14 cellular contexts compared by ENCODE assay signal in genomic region chr10:17237915-17238444, GRCh38. TPM values are rescaled to one million over a fixed set of nuclear protein-coding genes. Genes with fewer than 3 reads are reported as not detected.
DNase-seq lines count a peak whose midpoint lies in the region; ATAC-seq and TF ChIP-seq lines count a peak whose summit lies in the region.
"Had no signal": no experiment of that assay in that cellular context is flagged by ENCODE, and none has a peak within 500 bp of the region (broad histone marks: within the 10 kb centered on the region; RNA-seq: fewer than 3 reads in every experiment).

No MANE protein-coding gene starts in this region.

- TF ChIP-seq CTCF in fibroblast of pulmonary artery (IDR thresholded peaks at IDR 0.05; ENCODE audit: low read length, missing control alignments) (no peak), thyroid gland (IDR thresholded peaks at IDR 0.05) (no peak)

- intact Hi-C loops in thyroid gland (cut with DNase I), result no loop called here

- H3K4me3 Mint-ChIP-seq in T-helper 17 cell, result peak overlapping the region; percentile 33

- H3K27me3 ChIP-seq in thyroid gland, result no peaks in the 10 kb centered on the region
- H3K27me3 ChIP-seq: body of pancreas, upper lobe of left lung had no signal

- H3K4me1 ChIP-seq in thyroid gland, result peaks cover 38 to 44% of the 10 kb centered on the region in 2 donors
- H3K4me1 ChIP-seq: HAP-1 had no signal

- 83 to 92% methylated on average over 4 of the region's 4 CpGs for WGBS in thyroid gland, 2 donors

- H3K4me3 ChIP-seq in fibroblast of pulmonary artery (replicated peaks; ENCODE audit: low read depth, low read length) (no peak overlapping the region), thyroid gland (replicated peaks in 1 of 3) (no peak overlapping the region)
- H3K4me3 ChIP-seq: body of pancreas, HAP-1, upper lobe of left lung had no signal

- peaks cover 47 to 52% of the 10 kb centered on the region in 2 donors for H3K36me3 ChIP-seq in thyroid gland

- peaks cover 12% of the 10 kb centered on the region for H3K36me3 Mint-ChIP-seq in T-helper 17 cell (ENCODE audit: low read depth)

- ATAC-seq in T-helper 17 cell (peak; percentile 10), HG03432 (IDR thresholded peaks at IDR 0.05; ENCODE audit: unreplicated experiment) (no peak)
- ATAC-seq: body of pancreas had no signal

- H3K27ac Mint-ChIP-seq in T-helper 17 cell, result peak overlapping the region; percentile 96
- H3K27ac Mint-ChIP-seq: progenitor cell of endocrine pancreas had no signal

- peak overlapping the region; percentile 30 to 56 (median 44) for H3K27ac ChIP-seq in thyroid gland
- H3K27ac ChIP-seq: body of pancreas had no signal

- peak; percentile 18 for DNase-seq in activated CD4-positive, alpha-beta T cell treated with anti-CD3 and anti-CD28 coated beads, Interleukin-2, amount 50 U/mL, for 1 hour
- no peak for DNase-seq in activated CD4-positive, alpha-beta T cell treated with anti-CD3 and anti-CD28 coated beads for 48 hours
- DNase-seq in T-helper 17 cell (no peak), fibroblast of pulmonary artery (ENCODE audit: low read depth) (peak; percentile 58), thyroid gland (no peak)
- no peak for DNase-seq in activated CD8-positive, alpha-beta memory T cell treated with anti-CD3 and anti-CD28 coated beads, Interleukin-2, amount 50 U/mL, for 48 hours
- no peak for DNase-seq in effector CD4-positive, alpha-beta T cell
- DNase-seq: 8988T, body of pancreas, T-helper 2 cell, upper lobe of left lung had no signal

- TF ChIP-seq POLR2A in thyroid gland (IDR thresholded peaks at IDR 0.05), result no peak

- no peaks in the 10 kb centered on the region for H3K27me3 Mint-ChIP-seq in T-helper 17 cell
- H3K27me3 Mint-ChIP-seq: progenitor cell of endocrine pancreas had no signal

- peaks cover 30% of the 10 kb centered on the region for H3K4me1 Mint-ChIP-seq in T-helper 17 cell

- H3K9me3 ChIP-seq in T-helper 17 cell (ENCODE audit: control insufficient read depth, low read length, poor library complexity, severe bottlenecking), result no peaks in the 10 kb centered on the region
- no peaks in the 10 kb centered on the region for H3K9me3 ChIP-seq in thyroid gland
- H3K9me3 ChIP-seq: body of pancreas, HAP-1, upper lobe of left lung had no signal

RNA-seq across cellular contexts. Expression of gene VIM, which starts 9.9 kb away (rescaled TPM):
- total RNA-seq in T-helper 17 cell (1,000 to 10,000 TPM; 1,558 to 2,042 TPM), thyroid gland (1,000 to 10,000 TPM; 2,201 to 4,711 (median 2,567) TPM)

RNA-seq across cellular contexts. Expression of gene TRDMT1, which starts 36.5 kb away (rescaled TPM):
- 10 to 100 TPM; 10.6 to 15.6 TPM for total RNA-seq in T-helper 17 cell
- 10 to 100 TPM; 29.4 to 39.7 (median 31.7) TPM for total RNA-seq in thyroid gland

Comparison
In these comparisons a context has a peak if more than half of its experiments do, and no peak if none do; other contexts are left out.
1. DNase-seq: peak in activated CD4-positive, alpha-beta T cell treated with anti-CD3 and anti-CD28 coated beads, Interleukin-2, amount 50 U/mL, for 1 hour (single experiment) and fibroblast of pulmonary artery (single experiment); none in activated CD4-positive, alpha-beta T cell treated with anti-CD3 and anti-CD28 coated beads for 48 hours (single experiment), T-helper 17 cell (0 of 3), thyroid gland (0 of 2), activated CD8-positive, alpha-beta memory T cell treated with anti-CD3 and anti-CD28 coated beads, Interleukin-2, amount 50 U/mL, for 48 hours (single experiment) and effector CD4-positive, alpha-beta T cell (single experiment).